27 cellular contexts compared by ENCODE assay signal in genomic region chr6:2646346-2646745, GRCh38.
DNase-seq lines count a peak whose midpoint lies in the region; ATAC-seq and TF ChIP-seq lines count a peak whose summit lies in the region.
"Had no signal": no experiment of that assay in that cellular context is flagged by ENCODE, and none has a peak within 500 bp of the region (broad histone marks: within the 10 kb centered on the region; RNA-seq: fewer than 3 reads in every experiment).

No MANE protein-coding gene starts in this region.

- intact Hi-C loops in esophagus muscularis mucosa (cut with DNase I) = no loop called here
- intact Hi-C loops in CD4-positive, alpha-beta memory T cell (cut with micrococcal nuclease) = no loop called here

- WGBS in esophagus muscularis mucosa = 89% methylated on average over 3 of the region's 3 CpGs

- DNase-seq in stimulated activated naive CD8-positive, alpha-beta T cell treated with anti-CD3 and anti-CD28 coated beads, Interleukin-15, amount 100 ng/mL, for 72 hours = no peak
- DNase-seq in stimulated activated naive CD8-positive, alpha-beta T cell treated with anti-CD3 and anti-CD28 coated beads, Interleukin-15, Interleukin-2, amounts not matched to agents 100 U/mL and 50 U/mL, for 24 hours = no peak
- DNase-seq in esophagus muscularis mucosa (ENCODE audit: extremely low spot score) = peak; percentile 68
- no peak for DNase-seq in stimulated activated effector memory CD8-positive, alpha-beta T cell treated with anti-CD3 and anti-CD28 coated beads, Interleukin-12 subunit alpha, Interleukin-12 subunit beta, amount 100 ng/mL, for 72 hours (ENCODE audit: low spot score in 2 of 2)
- DNase-seq in CD4-positive, alpha-beta memory T cell = no peak
- no peak for DNase-seq in NCI-H1105 (lab: John Stamatoyannopoulos, UW)
- DNase-seq: 8988T; ACHN; BE2C; DMS153; DND-41; GM23248; H9; KG1; MG63; NCI-H2029; NCI-H446 treated with DMSO at 0.1 percent for 48 hours; NCI-H526; NCI-H82; NK-92 treated with Interleukin-12 subunit alpha and Interleukin-12 subunit beta, amount 100 ng/mL, for 24 hours; PC-9; SJCRH30 had no signal

- no peak for TF ChIP-seq EP300 in esophagus muscularis mucosa (IDR thresholded peaks at IDR 0.05)

- CTCF ChIA-PET in CD4-positive, alpha-beta memory T cell (lab: Charles Lee; ENCODE audit: partially characterized antibody) = interaction anchor here (0.9 to 7.5 kb wide), 3 partner anchors 12 to 1051 kb away, joined by 3 to 56 read pairs (median 4); no protein-coding TSS in a partner anchor

- H3K9me3 ChIP-seq in esophagus muscularis mucosa = no peaks in the 10 kb centered on the region
- H3K9me3 ChIP-seq in CD4-positive, alpha-beta memory T cell (ENCODE audit: control insufficient read depth in 1 of 2, low read length in 2 of 2) = no peaks in the 10 kb centered on the region
- H3K9me3 ChIP-seq: BE2C, MG63, SJCRH30 had no signal

- no peak for TF ChIP-seq CTCF in esophagus muscularis mucosa (IDR thresholded peaks at IDR 0.05)

- POLR2A ChIA-PET in CD4-positive, alpha-beta memory T cell (lab: Charles Lee; ENCODE audit: partially characterized antibody) = no interaction called here

- H3K4me1 Mint-ChIP-seq in stimulated activated naive CD8-positive, alpha-beta T cell treated with anti-CD3 and anti-CD28 coated beads, Interleukin-15, amount 100 ng/mL, for 72 hours = no peaks in the 10 kb centered on the region
- H3K4me1 Mint-ChIP-seq in stimulated activated effector memory CD8-positive, alpha-beta T cell treated with anti-CD3 and anti-CD28 coated beads, Interleukin-12 subunit alpha, Interleukin-12 subunit beta, amount 100 ng/mL, for 72 hours = peaks cover 2% of the 10 kb centered on the region
- H3K4me1 Mint-ChIP-seq in CD4-positive, alpha-beta memory T cell = no peaks in the 10 kb centered on the region

- peak; percentile 37 for ATAC-seq in stimulated activated naive CD8-positive, alpha-beta T cell treated with anti-CD3 and anti-CD28 coated beads, Interleukin-15, amount 100 ng/mL, for 72 hours
- no peak for ATAC-seq in stimulated activated naive CD8-positive, alpha-beta T cell treated with anti-CD3 and anti-CD28 coated beads, Interleukin-15, Interleukin-2, amounts not matched to agents 100 U/mL and 50 U/mL, for 24 hours
- peak; percentile 19 for ATAC-seq in stimulated activated effector memory CD8-positive, alpha-beta T cell treated with anti-CD3 and anti-CD28 coated beads, Interleukin-12 subunit alpha, Interleukin-12 subunit beta, amount 100 ng/mL, for 72 hours
- ATAC-seq in GM21619 (IDR thresholded peaks at IDR 0.05; ENCODE audit: unreplicated experiment) = no peak
- ATAC-seq: Right ventricle myocardium inferior, SK-N-SH treated with all-trans-retinoic acid at 6 μM for 48 hours had no signal

- H3K27me3 Mint-ChIP-seq in stimulated activated naive CD8-positive, alpha-beta T cell treated with anti-CD3 and anti-CD28 coated beads, Interleukin-15, amount 100 ng/mL, for 72 hours = peaks cover 54% of the 10 kb centered on the region
- peaks cover 25 to 37% of the 10 kb centered on the region in 2 donors for H3K27me3 Mint-ChIP-seq in CD4-positive, alpha-beta memory T cell

- H3K4me1 ChIP-seq in esophagus muscularis mucosa = peaks cover 0 to 33% (median 14%) of the 10 kb centered on the region in 4 donors
- H3K4me1 ChIP-seq in CD4-positive, alpha-beta memory T cell (ENCODE audit: insufficient read depth, low read length) = no peaks in the 10 kb centered on the region
- H3K4me1 ChIP-seq: BE2C, SJCRH30 had no signal

- no peak overlapping the region for H3K27ac Mint-ChIP-seq in stimulated activated naive CD8-positive, alpha-beta T cell treated with anti-CD3 and anti-CD28 coated beads, Interleukin-15, amount 100 ng/mL, for 72 hours
- no peak overlapping the region for H3K27ac Mint-ChIP-seq in stimulated activated effector memory CD8-positive, alpha-beta T cell treated with anti-CD3 and anti-CD28 coated beads, Interleukin-12 subunit alpha, Interleukin-12 subunit beta, amount 100 ng/mL, for 72 hours
- H3K27ac Mint-ChIP-seq in CD4-positive, alpha-beta memory T cell = no peak overlapping the region
- H3K27ac Mint-ChIP-seq: CD14-positive monocyte, H9 had no signal

- H3K4me3 Mint-ChIP-seq in stimulated activated naive CD8-positive, alpha-beta T cell treated with anti-CD3 and anti-CD28 coated beads, Interleukin-15, amount 100 ng/mL, for 72 hours = no peak overlapping the region
- H3K4me3 Mint-ChIP-seq in stimulated activated effector memory CD8-positive, alpha-beta T cell treated with anti-CD3 and anti-CD28 coated beads, Interleukin-12 subunit alpha, Interleukin-12 subunit beta, amount 100 ng/mL, for 72 hours = no peak overlapping the region
- H3K4me3 Mint-ChIP-seq in CD4-positive, alpha-beta memory T cell = no peak overlapping the region
- H3K4me3 Mint-ChIP-seq: CD14-positive monocyte, H9 had no signal

- TF ChIP-seq POLR2A in esophagus muscularis mucosa (IDR thresholded peaks at IDR 0.05; ENCODE audit: low read depth) = no peak

- H3K9me3 Mint-ChIP-seq in stimulated activated naive CD8-positive, alpha-beta T cell treated with anti-CD3 and anti-CD28 coated beads, Interleukin-15, amount 100 ng/mL, for 72 hours = no peaks in the 10 kb centered on the region
- no peaks in the 10 kb centered on the region for H3K9me3 Mint-ChIP-seq in stimulated activated effector memory CD8-positive, alpha-beta T cell treated with anti-CD3 and anti-CD28 coated beads, Interleukin-12 subunit alpha, Interleukin-12 subunit beta, amount 100 ng/mL, for 72 hours
- peaks cover 0 to 3% (median 0%) of the 10 kb centered on the region in 8 donors for H3K9me3 Mint-ChIP-seq in CD4-positive, alpha-beta memory T cell

- H3K27ac ChIP-seq in esophagus muscularis mucosa (replicated peaks in 1 of 4) = no peak overlapping the region
- H3K27ac ChIP-seq in CD4-positive, alpha-beta memory T cell (ENCODE audit: low read depth, low read length) = no peak overlapping the region
- H3K27ac ChIP-seq: GM23248, HL-60, PC-9, SJCRH30 had no signal

- H3K4me3 ChIP-seq in esophagus muscularis mucosa = no peak overlapping the region
- H3K4me3 ChIP-seq in CD4-positive, alpha-beta memory T cell (ENCODE audit: low read length in 2 of 2) = no peak overlapping the region
- H3K4me3 ChIP-seq: GM23248, MG63, PC-9, SJCRH30 had no signal

- H3K36me3 ChIP-seq in esophagus muscularis mucosa = no peaks in the 10 kb centered on the region
- no peaks in the 10 kb centered on the region for H3K36me3 ChIP-seq in CD4-positive, alpha-beta memory T cell (ENCODE audit: insufficient read depth, low read length)
- H3K36me3 ChIP-seq: BE2C, MG63, SJCRH30 had no signal

- H3K36me3 Mint-ChIP-seq in stimulated activated effector memory CD8-positive, alpha-beta T cell treated with anti-CD3 and anti-CD28 coated beads, Interleukin-12 subunit alpha, Interleukin-12 subunit beta, amount 100 ng/mL, for 72 hours = no peaks in the 10 kb centered on the region
- H3K36me3 Mint-ChIP-seq in CD4-positive, alpha-beta memory T cell = no peaks in the 10 kb centered on the region
- H3K36me3 Mint-ChIP-seq: CD14-positive monocyte had no signal

- no peaks in the 10 kb centered on the region for H3K27me3 ChIP-seq in esophagus muscularis mucosa
- H3K27me3 ChIP-seq in CD4-positive, alpha-beta memory T cell (ENCODE audit: insufficient read depth, low read length) = peaks cover 11% of the 10 kb centered on the region
- H3K27me3 ChIP-seq: MG63, SJCRH30 had no signal

Comparison
In these comparisons a context has a peak if more than half of its experiments do, and no peak if none do; other contexts are left out.
1. ATAC-seq: peak in stimulated activated naive CD8-positive, alpha-beta T cell treated with anti-CD3 and anti-CD28 coated beads, Interleukin-15, amount 100 ng/mL, for 72 hours (single experiment) and stimulated activated effector memory CD8-positive, alpha-beta T cell treated with anti-CD3 and anti-CD28 coated beads, Interleukin-12 subunit alpha, Interleukin-12 subunit beta, amount 100 ng/mL, for 72 hours (single experiment); none in stimulated activated naive CD8-positive, alpha-beta T cell treated with anti-CD3 and anti-CD28 coated beads, Interleukin-15, Interleukin-2, amounts not matched to agents 100 U/mL and 50 U/mL, for 24 hours (single experiment) and GM21619 (single experiment).